Comparison of ENCODE assay signal across 21 cellular contexts in genomic region chr16:66489818-66490217, GRCh38.
A peak's percentile ranks its signal among the peaks of the same experiment; 100 is the strongest.
DNase-seq lines count a peak whose midpoint lies in the region; ATAC-seq and TF ChIP-seq lines count a peak whose summit lies in the region.
"Had no signal": no experiment of that assay in that cellular context is flagged by ENCODE, and none has a peak within 500 bp of the region (broad histone marks: within the 10 kb centered on the region; RNA-seq: fewer than 3 reads in every experiment).

No MANE protein-coding gene starts in this region.

- H3K27me3 ChIP-seq in Peyer's patch (no peaks in the 10 kb centered on the region), endodermal cell (ENCODE audit: control insufficient read depth, insufficient read depth, low read length, poor library complexity, severe bottlenecking) (no peaks in the 10 kb centered on the region), sigmoid colon (no peaks in the 10 kb centered on the region)

- intact Hi-C loops in activated CD4-positive, alpha-beta memory T cell treated with anti-CD3 and anti-CD28 coated beads for 36 hours (cut with micrococcal nuclease) = no loop called here
- intact Hi-C loops in sigmoid colon (cut with DNase I) = no loop called here

- H3K36me3 ChIP-seq in Peyer's patch (no peaks in the 10 kb centered on the region), endodermal cell (ENCODE audit: control insufficient read depth, insufficient read depth, low read length) (no peaks in the 10 kb centered on the region), sigmoid colon (peaks cover 0 to 3% (median 0%) of the 10 kb centered on the region in 4 donors)

- H3K36me3 Mint-ChIP-seq in activated CD4-positive, alpha-beta memory T cell treated with anti-CD3 and anti-CD28 coated beads for 36 hours = no peaks in the 10 kb centered on the region
- no peaks in the 10 kb centered on the region for H3K36me3 Mint-ChIP-seq in activated CD4-positive, alpha-beta memory T cell treated with anti-CD3 and anti-CD28 coated beads, Interleukin-2, amount 10 ng/mL, durations not matched to agents 7 days and 5 days (ENCODE audit: low read depth)
- H3K36me3 Mint-ChIP-seq in endodermal cell (ENCODE audit: low read depth) = no peaks in the 10 kb centered on the region

- no peak overlapping the region for H3K27ac Mint-ChIP-seq in activated CD4-positive, alpha-beta memory T cell treated with anti-CD3 and anti-CD28 coated beads for 36 hours
- no peak overlapping the region for H3K27ac Mint-ChIP-seq in activated CD4-positive, alpha-beta memory T cell treated with anti-CD3 and anti-CD28 coated beads, Interleukin-2, amount 10 ng/mL, durations not matched to agents 7 days and 5 days
- no peak overlapping the region for H3K27ac Mint-ChIP-seq in endodermal cell
- H3K27ac Mint-ChIP-seq: B cell, HFFc6 had no signal

- H3K9ac ChIP-seq in endodermal cell (ENCODE audit: extremely low read depth, low read length, poor library complexity, severe bottlenecking) = no peak overlapping the region
- H3K9ac ChIP-seq: KMS-11 had no signal

- H3K4me3 Mint-ChIP-seq in activated CD4-positive, alpha-beta memory T cell treated with anti-CD3 and anti-CD28 coated beads for 36 hours = no peak overlapping the region
- no peak overlapping the region for H3K4me3 Mint-ChIP-seq in activated CD4-positive, alpha-beta memory T cell treated with anti-CD3 and anti-CD28 coated beads, Interleukin-2, amount 10 ng/mL, durations not matched to agents 7 days and 5 days
- H3K4me3 Mint-ChIP-seq in endodermal cell = no peak overlapping the region
- H3K4me3 Mint-ChIP-seq: B cell, HFFc6 had no signal

- H3K27ac ChIP-seq in Peyer's patch = no peak overlapping the region
- no peak overlapping the region for H3K27ac ChIP-seq in endodermal cell (ENCODE audit: low read depth, low read length)
- no peak overlapping the region for H3K27ac ChIP-seq in sigmoid colon
- H3K27ac ChIP-seq: KMS-11 had no signal

- 91 to 98% methylated on average over 4 to 5 of the region's 5 CpGs for WGBS in endodermal cell (ENCODE audit: insufficient coverage in 1 of 2, insufficient read length in 1 of 2), 2 experiments
- WGBS in sigmoid colon, 2 donors = 91 to 96% methylated on average over 5 of the region's 5 CpGs

- H3K27me3 Mint-ChIP-seq in activated CD4-positive, alpha-beta memory T cell treated with anti-CD3 and anti-CD28 coated beads for 36 hours = no peaks in the 10 kb centered on the region
- H3K27me3 Mint-ChIP-seq in activated CD4-positive, alpha-beta memory T cell treated with anti-CD3 and anti-CD28 coated beads, Interleukin-2, amount 10 ng/mL, durations not matched to agents 7 days and 5 days = no peaks in the 10 kb centered on the region
- peaks cover 27% of the 10 kb centered on the region for H3K27me3 Mint-ChIP-seq in endodermal cell (ENCODE audit: insufficient read depth)

- peak; percentile 4 for DNase-seq in activated CD4-positive, alpha-beta memory T cell treated with anti-CD3 and anti-CD28 coated beads for 36 hours
- DNase-seq in activated CD4-positive, alpha-beta memory T cell treated with anti-CD3 and anti-CD28 coated beads, Interleukin-2, amount 10 ng/mL, durations not matched to agents 7 days and 5 days = no peak
- DNase-seq in Peyer's patch = peak; percentile 12 to 38 (median 34)
- peak; percentile 21 for DNase-seq in endodermal cell
- peak; percentile 36 for DNase-seq in sigmoid colon
- DNase-seq in HPDE6-E6E7 (ENCODE audit: extremely low spot score) = no peak
- DNase-seq: COR-L47, DMS 273 treated with DMSO at 0.1 percent for 48 hours, H7, HFFc6, MV-4-11, NCI-H1417 treated with DMSO at 0.1 percent for 48 hours, NCI-H1930, NCI-H226, NCI-H524, NCI-H82, PC-3 had no signal

- POLR2A ChIA-PET in activated CD4-positive, alpha-beta memory T cell treated with anti-CD3 and anti-CD28 coated beads for 36 hours (lab: Charles Lee) = no interaction called here
- POLR2A ChIA-PET in activated CD4-positive, alpha-beta memory T cell treated with anti-CD3 and anti-CD28 coated beads, Interleukin-2, amount 10 ng/mL, durations not matched to agents 7 days and 5 days (lab: Charles Lee) = no interaction called here

- no peak for TF ChIP-seq EP300 in sigmoid colon (IDR thresholded peaks at IDR 0.05)

- TF ChIP-seq POLR2A in Peyer's patch (IDR thresholded peaks at IDR 0.05) = no peak
- TF ChIP-seq POLR2A in sigmoid colon (IDR thresholded peaks at IDR 0.05) = no peak

- no peak for TF ChIP-seq CTCF in Peyer's patch (IDR thresholded peaks at IDR 0.05)
- TF ChIP-seq CTCF in endodermal cell (conservative IDR thresholded peaks at IDR 0.05) = no peak
- no peak for TF ChIP-seq CTCF in sigmoid colon (IDR thresholded peaks at IDR 0.05)

- no peaks in the 10 kb centered on the region for H3K9me3 Mint-ChIP-seq in activated CD4-positive, alpha-beta memory T cell treated with anti-CD3 and anti-CD28 coated beads for 36 hours
- no peaks in the 10 kb centered on the region for H3K9me3 Mint-ChIP-seq in activated CD4-positive, alpha-beta memory T cell treated with anti-CD3 and anti-CD28 coated beads, Interleukin-2, amount 10 ng/mL, durations not matched to agents 7 days and 5 days
- peaks cover 5% of the 10 kb centered on the region for H3K9me3 Mint-ChIP-seq in endodermal cell
- H3K9me3 Mint-ChIP-seq: HFFc6 had no signal

- H3K4me1 Mint-ChIP-seq in activated CD4-positive, alpha-beta memory T cell treated with anti-CD3 and anti-CD28 coated beads for 36 hours (ENCODE audit: low read depth) = no peaks in the 10 kb centered on the region
- peaks cover 8% of the 10 kb centered on the region for H3K4me1 Mint-ChIP-seq in activated CD4-positive, alpha-beta memory T cell treated with anti-CD3 and anti-CD28 coated beads, Interleukin-2, amount 10 ng/mL, durations not matched to agents 7 days and 5 days
- peaks cover 6% of the 10 kb centered on the region for H3K4me1 Mint-ChIP-seq in endodermal cell

- CTCF ChIA-PET in activated CD4-positive, alpha-beta memory T cell treated with anti-CD3 and anti-CD28 coated beads for 36 hours (lab: Charles Lee) = no interaction called here
- CTCF ChIA-PET in activated CD4-positive, alpha-beta memory T cell treated with anti-CD3 and anti-CD28 coated beads, Interleukin-2, amount 10 ng/mL, durations not matched to agents 7 days and 5 days (lab: Charles Lee) = interaction anchor here (1.4 to 2.7 kb wide), 2 partner anchors 73 to 83 kb away, joined by 3 to 7 read pairs; no protein-coding TSS in a partner anchor

- peaks cover 0 to 5% (median 0%) of the 10 kb centered on the region in 4 donors for H3K4me1 ChIP-seq in Peyer's patch
- no peaks in the 10 kb centered on the region for H3K4me1 ChIP-seq in endodermal cell (ENCODE audit: control insufficient read depth, insufficient read depth, low read length)
- H3K4me1 ChIP-seq in sigmoid colon = peaks cover 0 to 14% (median 12%) of the 10 kb centered on the region in 4 donors

- no peak for ATAC-seq in activated CD4-positive, CD25-positive, alpha-beta regulatory T cell treated with anti-CD3 and anti-CD28 coated beads, Interleukin-2, amount 50 U/mL, for 24 hours
- no peak for ATAC-seq in HG03139 (IDR thresholded peaks at IDR 0.05; ENCODE audit: unreplicated experiment)
- ATAC-seq: PC-3 had no signal

- no peak overlapping the region for H3K4me3 ChIP-seq in Peyer's patch
- no peak overlapping the region for H3K4me3 ChIP-seq in endodermal cell (ENCODE audit: low read length)
- no peak overlapping the region for H3K4me3 ChIP-seq in sigmoid colon

- H3K9me3 ChIP-seq in Peyer's patch = no peaks in the 10 kb centered on the region
- peaks cover 4% of the 10 kb centered on the region for H3K9me3 ChIP-seq in endodermal cell (ENCODE audit: control insufficient read depth, low read length)
- no peaks in the 10 kb centered on the region for H3K9me3 ChIP-seq in sigmoid colon

Comparison
In these comparisons a context has a peak if more than half of its experiments do, and no peak if none do; other contexts are left out.
1. DNase-seq: peak in activated CD4-positive, alpha-beta memory T cell treated with anti-CD3 and anti-CD28 coated beads for 36 hours (single experiment), Peyer's patch (3 of 3), endodermal cell (single experiment) and sigmoid colon (single experiment); none in activated CD4-positive, alpha-beta memory T cell treated with anti-CD3 and anti-CD28 coated beads, Interleukin-2, amount 10 ng/mL, durations not matched to agents 7 days and 5 days (single experiment) and HPDE6-E6E7 (single experiment).